Comparison of ENCODE assay signal across 8 cellular contexts in the genomic region with DNA sequence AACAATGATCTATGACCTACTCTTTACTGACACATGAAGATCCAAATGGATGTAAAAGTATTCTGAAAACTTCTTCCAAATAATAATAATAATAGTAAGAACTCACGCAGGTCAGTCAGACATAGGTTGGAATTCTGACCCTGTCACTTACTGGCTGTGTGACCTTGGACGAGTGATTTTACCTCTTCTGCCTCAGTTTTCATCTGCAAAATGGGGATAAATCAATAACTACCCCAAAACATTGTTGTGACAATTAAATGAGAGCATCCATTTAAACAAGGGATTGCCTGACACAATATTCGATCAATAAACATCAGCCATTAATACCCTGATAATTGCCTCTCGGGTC. TPM values are rescaled to one million over a fixed set of nuclear protein-coding genes. Genes with fewer than 3 reads are reported as not detected.
DNase-seq lines count a peak whose midpoint lies in the region; ATAC-seq and TF ChIP-seq lines count a peak whose summit lies in the region.

No MANE protein-coding gene starts in this region.

- H3K27me3 ChIP-seq in naive thymus-derived CD4-positive, alpha-beta T cell (ENCODE audit: control insufficient read depth in 2 of 2, insufficient read depth in 2 of 2, low read length in 2 of 2): no peaks in the 10 kb centered on the region

- peak overlapping the region; percentile 87 to 97 (median 92) for H3K4me3 Mint-ChIP-seq in naive thymus-derived CD4-positive, alpha-beta T cell

- peak overlapping the region; percentile 80 to 97 (median 93) for H3K27ac Mint-ChIP-seq in naive thymus-derived CD4-positive, alpha-beta T cell

- intact Hi-C loops in naive thymus-derived CD4-positive, alpha-beta T cell (cut with micrococcal nuclease): loop anchor here (1.0 to 10.0 kb wide), 6 partner anchors 48 to 1935 kb away; a partner anchor contains a TSS

- no peak for ATAC-seq in naive thymus-derived CD4-positive, alpha-beta T cell
- ATAC-seq in GM18873 (IDR thresholded peaks at IDR 0.05; ENCODE audit: low FRiP score, unreplicated experiment) (no peak), HG02571 (IDR thresholded peaks at IDR 0.05; ENCODE audit: unreplicated experiment) (no peak), HG03342 (IDR thresholded peaks at IDR 0.05; ENCODE audit: unreplicated experiment) (no peak)

- no peaks in the 10 kb centered on the region for H3K9me3 ChIP-seq in naive thymus-derived CD4-positive, alpha-beta T cell (ENCODE audit: control insufficient read depth in 2 of 3, low read length in 3 of 3)

- H3K36me3 Mint-ChIP-seq in naive thymus-derived CD4-positive, alpha-beta T cell: no peaks in the 10 kb centered on the region

- peaks cover 12 to 27% (median 19%) of the 10 kb centered on the region in 7 donors for H3K4me1 Mint-ChIP-seq in naive thymus-derived CD4-positive, alpha-beta T cell

- DNase-seq in AG09309 (ENCODE audit: low read depth) (no peak), choroid plexus epithelial cell (ENCODE audit: low read depth) (no peak)
- DNase-seq in Jurkat, Clone E6-1 (ENCODE audit: low read depth, low spot score): no peak
- no peak for DNase-seq in naive thymus-derived CD4-positive, alpha-beta T cell
- DNase-seq in activated CD4-positive, CD25-positive, alpha-beta regulatory T cell (lab: John Stamatoyannopoulos, UW): no peak

- peak overlapping the region; percentile 76 for H3K27ac ChIP-seq in naive thymus-derived CD4-positive, alpha-beta T cell (ENCODE audit: low read depth, low read length)

- TF ChIP-seq CTCF in AG09309 (IDR thresholded peaks at IDR 0.05; ENCODE audit: control insufficient read depth, insufficient read depth, low read depth, low read length, missing control alignments) (no peak), choroid plexus epithelial cell (conservative IDR thresholded peaks at IDR 0.05; ENCODE audit: low read depth, low read length) (no peak)

- no peaks in the 10 kb centered on the region for H3K9me3 Mint-ChIP-seq in naive thymus-derived CD4-positive, alpha-beta T cell

- no peaks in the 10 kb centered on the region for H3K36me3 ChIP-seq in naive thymus-derived CD4-positive, alpha-beta T cell (ENCODE audit: control insufficient read depth in 2 of 3, insufficient read depth in 3 of 3, low read length in 3 of 3)

- H3K4me3 ChIP-seq in AG09309 (ENCODE audit: control insufficient read depth, low read depth, low read length) (peak overlapping the region; percentile 93), choroid plexus epithelial cell (ENCODE audit: low read depth, low read length) (peak overlapping the region; percentile 89)
- peak overlapping the region; percentile 94 for H3K4me3 ChIP-seq in Jurkat, Clone E6-1 (ENCODE audit: low read length)
- H3K4me3 ChIP-seq in naive thymus-derived CD4-positive, alpha-beta T cell (ENCODE audit: low read length): peak overlapping the region; percentile 65

- H3K4me1 ChIP-seq in naive thymus-derived CD4-positive, alpha-beta T cell (ENCODE audit: control insufficient read depth in 2 of 2, insufficient read depth in 2 of 2, low read length in 2 of 2): peaks cover 7 to 13% of the 10 kb centered on the region in 2 donors

- peaks cover 0 to 22% (median 7%) of the 10 kb centered on the region in 5 donors for H3K27me3 Mint-ChIP-seq in naive thymus-derived CD4-positive, alpha-beta T cell

- POLR2A ChIA-PET in naive thymus-derived CD4-positive, alpha-beta T cell (lab: Charles Lee): interaction anchor here (2.6 kb wide), 1 partner anchor 48 kb away, joined by 15 read pairs; a partner anchor contains a TSS

- CTCF ChIA-PET in naive thymus-derived CD4-positive, alpha-beta T cell (lab: Charles Lee): interaction anchor here (0.7 to 1.2 kb wide), 2 partner anchors 1150 to 1488 kb away, joined by 3 read pairs; no protein-coding TSS in a partner anchor

RNA-seq across cellular contexts. Expression of a gene that starts 0.6 kb away (rescaled TPM):
- 47.2 TPM for polyA plus RNA-seq in Jurkat, Clone E6-1 (2012; ENCODE audit: insufficient read depth, insufficient read length)
- 10 to 100 TPM in 4 of 5 experiments, 1 to 10 TPM in 1; 8.6 to 24.4 (median 16.8) TPM for total RNA-seq in naive thymus-derived CD4-positive, alpha-beta T cell
- 10 to 100 TPM; 18.3 to 20.5 TPM for polyA plus RNA-seq in naive thymus-derived CD4-positive, alpha-beta T cell

RNA-seq across cellular contexts. Expression of a gene that starts 6.1 kb away (rescaled TPM):
- polyA plus RNA-seq in Jurkat, Clone E6-1 (2012; ENCODE audit: insufficient read depth, insufficient read length): 33.3 TPM
- total RNA-seq in naive thymus-derived CD4-positive, alpha-beta T cell: under 1 TPM in 2 of 5 experiments, not detected in 3; 0.17 to 0.42 TPM
- polyA plus RNA-seq in naive thymus-derived CD4-positive, alpha-beta T cell: not detected

RNA-seq across cellular contexts. Expression of a gene that starts 48.5 kb away (rescaled TPM):
- 118 TPM for polyA plus RNA-seq in Jurkat, Clone E6-1 (2012; ENCODE audit: insufficient read depth, insufficient read length)
- 100 to 1,000 TPM in 1 of 5 experiments, 10 to 100 TPM in 4; 77.6 to 110 (median 79.9) TPM for total RNA-seq in naive thymus-derived CD4-positive, alpha-beta T cell
- polyA plus RNA-seq in naive thymus-derived CD4-positive, alpha-beta T cell: 100 to 1,000 TPM in 1 of 2 donors, 10 to 100 TPM in 1; 76.1 to 123 TPM
